9 cellular contexts compared by ENCODE assay signal in the genomic region with DNA sequence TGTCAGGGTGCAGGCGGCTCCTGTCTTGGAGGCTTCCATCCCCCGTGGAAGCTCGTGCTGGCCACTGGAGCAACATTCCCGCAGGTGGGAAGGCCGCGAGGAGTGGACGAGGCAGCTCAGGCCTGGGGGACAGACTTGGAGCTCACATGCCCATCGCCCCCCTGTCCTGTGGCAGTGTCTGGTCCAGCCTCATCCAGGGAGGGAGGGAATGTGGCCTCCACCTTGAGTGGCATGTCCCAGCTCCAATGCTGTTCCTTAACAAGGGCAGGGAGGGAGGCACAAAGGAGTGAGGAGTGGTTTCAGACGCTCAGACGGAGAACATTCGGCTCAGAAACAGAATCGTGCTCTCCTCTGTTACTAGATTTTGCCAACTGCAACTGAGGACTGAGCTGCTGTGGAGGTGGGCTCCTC.
A peak's percentile ranks its signal among the peaks of the same experiment; 100 is the strongest.
DNase-seq lines count a peak whose midpoint lies in the region; ATAC-seq, FAIRE-seq and TF ChIP-seq lines count a peak whose summit lies in the region.
"Had no signal": no experiment of that assay in that cellular context is flagged by ENCODE, and none has a peak within 500 bp of the region (broad histone marks: within the 10 kb centered on the region; RNA-seq: fewer than 3 reads in every experiment).

No MANE protein-coding gene starts in this region.

- H3K4me3 ChIP-seq in A549, result peak overlapping the region; percentile 35; the same call in 2 of the 3 replicates
- H3K4me3 ChIP-seq in SJCRH30, result peak overlapping the region; percentile 52
- H3K4me3 ChIP-seq in mucosa of stomach (ENCODE audit: low read length), result no peak overlapping the region
- H3K4me3 ChIP-seq: HAP-1 had no signal

- TF ChIP-seq RAD21 in A549 (conservative IDR thresholded peaks at IDR 0.05 in 1 of 2, IDR thresholded peaks at IDR 0.05 in 1 of 2), result no peak

- TF ChIP-seq EP300 in A549 (IDR thresholded peaks at IDR 0.05), result no peak

- TF ChIP-seq POLR2A in A549 (IDR thresholded peaks at IDR 0.05; ENCODE audit: low read length), result no peak

- FAIRE-seq in A549 (lab: Jason Lieb, UNC) (peak; percentile 51), urothelium cell line (lab: Jason Lieb, UNC) (peak; percentile 83)

- ATAC-seq in A549, result peak; percentile 30 to 62; a peak in 4 of 6 replicates

- H3K36me3 ChIP-seq in SJCRH30 (no peaks in the 10 kb centered on the region), mucosa of stomach (ENCODE audit: control insufficient read depth, insufficient read depth, low read length) (no peaks in the 10 kb centered on the region)
- H3K36me3 ChIP-seq: HAP-1 had no signal

- POLR2A ChIA-PET in A549 (lab: Yijun Ruan, JAX), result no interaction called here

- 87% methylated on average over 12 of the region's 12 CpGs for whole genome bisulfite sequencing in A549 (ENCODE audit: missing lambda C conversion rate)

- no peak for TF ChIP-seq CTCF in A549 (IDR thresholded peaks at IDR 0.05)

- peak; percentile 55 for DNase-seq in A549 (ENCODE audit: low read depth in 1 of 2, low spot score in 1 of 2)
- peak; percentile 70 for DNase-seq in GM04504 (ENCODE audit: low read depth)
- peak; percentile 90 to 92 for DNase-seq in SJCRH30
- DNase-seq in epithelial cell of prostate (ENCODE audit: low read depth, low spot score), result no peak
- DNase-seq in urothelium cell line (ENCODE audit: low spot score), result peak; percentile 53
- no peak for DNase-seq in effector CD8-positive, alpha-beta T cell (lab: John Stamatoyannopoulos, UW)
- no peak for DNase-seq in epidermal melanocyte (ENCODE audit: insufficient read length, low spot score)

- H3K27me3 ChIP-seq in SJCRH30, result no peaks in the 10 kb centered on the region
- H3K27me3 ChIP-seq in mucosa of stomach (ENCODE audit: control insufficient read depth, insufficient read depth, low read length), result no peaks in the 10 kb centered on the region

- H3K4me1 ChIP-seq in A549 (peaks cover 27% of the 10 kb centered on the region), SJCRH30 (peaks cover 20% of the 10 kb centered on the region), mucosa of stomach (ENCODE audit: control insufficient read depth, insufficient read depth, low read length) (peaks cover 16% of the 10 kb centered on the region)

- CTCF ChIA-PET in A549 (lab: Yijun Ruan, JAX), result interaction anchor here (1.5 to 2.6 kb wide), 6 partner anchors 11 to 34 kb away, joined by 3 to 12 read pairs (median 6); no protein-coding TSS in a partner anchor

- H3K27ac ChIP-seq in A549, result peak overlapping the region; percentile 68 to 85
- peak overlapping the region; percentile 89 for H3K27ac ChIP-seq in SJCRH30
- peak overlapping the region; percentile 64 for H3K27ac ChIP-seq in epithelial cell of prostate

- H3K9ac ChIP-seq in mucosa of stomach (ENCODE audit: low read length), result peak overlapping the region; percentile 76

- peak overlapping the region; percentile 86 for H3K4me2 ChIP-seq in A549

- no peaks in the 10 kb centered on the region for H3K9me3 ChIP-seq in A549
- no peaks in the 10 kb centered on the region for H3K9me3 ChIP-seq in SJCRH30 (replicated peaks)
- no peaks in the 10 kb centered on the region for H3K9me3 ChIP-seq in mucosa of stomach (ENCODE audit: control insufficient read depth, low read length)
- H3K9me3 ChIP-seq: HAP-1 had no signal

TF ChIP-seq in A549, 52 proteins besides CTCF, POLR2A, EP300 and RAD21:
- TF ChIP-seq E2F6 (IDR thresholded peaks at IDR 0.05; ENCODE audit: borderline replicate concordance, low read depth), result no peak
- TF ChIP-seq ZNF302 (CRISPR knock-in tag; IDR thresholded peaks at IDR 0.05), result no peak
- TF ChIP-seq HDAC2 (IDR thresholded peaks at IDR 0.05), result no peak
- no peak for TF ChIP-seq HOXA7 (CRISPR knock-in tag; IDR thresholded peaks at IDR 0.05)
- no peak for TF ChIP-seq TFCP2L1 (CRISPR knock-in tag; IDR thresholded peaks at IDR 0.05)
- TF ChIP-seq MAZ (IDR thresholded peaks at IDR 0.05; ENCODE audit: borderline replicate concordance, low read depth, low read length), result no peak
- TF ChIP-seq CEBPB (IDR thresholded peaks at IDR 0.05), result no peak
- no peak for TF ChIP-seq RNF2 (IDR thresholded peaks at IDR 0.05; ENCODE audit: borderline replicate concordance, low read depth)
- no peak for TF ChIP-seq GATA3 (IDR thresholded peaks at IDR 0.05; ENCODE audit: borderline replicate concordance)
- TF ChIP-seq, protein P1, sequence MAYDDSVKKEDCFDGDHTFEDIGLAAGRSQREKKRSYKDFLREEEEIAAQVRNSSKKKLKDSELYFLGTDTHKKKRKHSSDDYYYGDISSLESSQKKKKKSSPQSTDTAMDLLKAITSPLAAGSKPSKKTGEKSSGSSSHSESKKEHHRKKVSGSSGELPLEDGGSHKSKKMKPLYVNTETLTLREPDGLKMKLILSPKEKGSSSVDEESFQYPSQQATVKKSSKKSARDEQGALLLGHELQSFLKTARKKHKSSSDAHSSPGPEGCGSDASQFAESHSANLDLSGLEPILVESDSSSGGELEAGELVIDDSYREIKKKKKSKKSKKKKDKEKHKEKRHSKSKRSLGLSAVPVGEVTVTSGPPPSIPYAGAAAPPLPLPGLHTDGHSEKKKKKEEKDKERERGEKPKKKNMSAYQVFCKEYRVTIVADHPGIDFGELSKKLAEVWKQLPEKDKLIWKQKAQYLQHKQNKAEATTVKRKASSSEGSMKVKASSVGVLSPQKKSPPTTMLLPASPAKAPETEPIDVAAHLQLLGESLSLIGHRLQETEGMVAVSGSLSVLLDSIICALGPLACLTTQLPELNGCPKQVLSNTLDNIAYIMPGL (CRISPR knock-in tag; IDR thresholded peaks at IDR 0.05; ENCODE audit: borderline replicate concordance), result no peak
- no peak for TF ChIP-seq CBX2 (IDR thresholded peaks at IDR 0.05; ENCODE audit: borderline replicate concordance, low read depth)
- no peak for TF ChIP-seq MAFK (IDR thresholded peaks at IDR 0.05; ENCODE audit: partially characterized antibody)
- TF ChIP-seq HOXB5 (CRISPR knock-in tag; IDR thresholded peaks at IDR 0.05), result no peak
- TF ChIP-seq SREBF2 (IDR thresholded peaks at IDR 0.05), result no peak

Comparison
In these comparisons a context has a peak if more than half of its experiments do, and no peak if none do; other contexts are left out.
1. DNase-seq: peak in A549 (2 of 2), GM04504 (single experiment), SJCRH30 (2 of 2) and urothelium cell line (single experiment); none in epithelial cell of prostate (single experiment), effector CD8-positive, alpha-beta T cell (single experiment) and epidermal melanocyte (single experiment).
2. Peak in every context shown above with its lines, with median percentiles within 50 percentile points of each other: H3K27ac ChIP-seq.